In genomic region chr7:30065746-30066145, GRCh38 we compare ENCODE assay signal across 30 cellular contexts.
"Had no signal": no experiment of that assay in that cellular context is flagged by ENCODE, and none has a peak within 500 bp of the region (broad histone marks: within the 10 kb centered on the region; RNA-seq: fewer than 3 reads in every experiment).

No MANE protein-coding gene starts in this region.

- H3K27me3 ChIP-seq: adrenal gland, body of pancreas, cardiac muscle cell, colonic mucosa, esophagus squamous epithelium had no signal

- H3K27ac Mint-ChIP-seq: activated CD4-positive, alpha-beta memory T cell treated with anti-CD3 and anti-CD28 coated beads for 36 hours; activated CD4-positive, alpha-beta T cell treated with anti-CD3 and anti-CD28 coated beads for 36 hours; activated CD4-positive, alpha-beta T cell treated with anti-CD3 and anti-CD28 coated beads, Interleukin-2, amount 10 ng/mL, durations not matched to agents 24 days and 14 days; activated CD8-positive, alpha-beta memory T cell treated with anti-CD3 and anti-CD28 coated beads, Interleukin-2, amount 10 ng/mL, durations not matched to agents 7 days and 5 days; activated CD8-positive, alpha-beta T cell treated with anti-CD3 and anti-CD28 coated beads, Interleukin-2, amount 10 ng/mL, durations not matched to agents 7 days and 5 days; activated naive CD4-positive, alpha-beta T cell treated with anti-CD3 and anti-CD28 coated beads for 36 hours; activated naive CD4-positive, alpha-beta T cell treated with anti-CD3 and anti-CD28 coated beads, Interleukin-2, amount 50 U/mL, for 24 hours; activated naive CD8-positive, alpha-beta T cell treated with anti-CD3 and anti-CD28 coated beads for 36 hours; activated naive CD8-positive, alpha-beta T cell treated with anti-CD3 and anti-CD28 coated beads, Interleukin-2, amount 50 U/mL, for 24 hours; activated T-helper 1 cell treated with anti-CD3 and anti-CD28 coated beads, Interleukin-12 subunit alpha, Interleukin-12 subunit beta, Interleukin-2, Interleukin-4 antibody, amounts not matched to agents 30 ng/mL and 10 ng/mL and 1 ng/mL, durations not matched to agents 14 hours and 24 hours and 36 hours; activated T-helper 2 cell treated with anti-CD3 and anti-CD28 coated beads, Interferon-gamma antibody, Interleukin-2, Interleukin-4, amounts not matched to agents 10 μg/mL and 5 μg/mL and 100 μg/mL, durations not matched to agents 14 hours and 24 hours and 36 hours had no signal

- ATAC-seq: activated CD4-positive, alpha-beta T cell treated with anti-CD3 and anti-CD28 coated beads for 36 hours; activated CD8-positive, alpha-beta memory T cell treated with anti-CD3 and anti-CD28 coated beads, Interleukin-2, amount 10 ng/mL, durations not matched to agents 7 days and 5 days; activated CD8-positive, alpha-beta T cell treated with anti-CD3 and anti-CD28 coated beads, Interleukin-2, amount 10 ng/mL, durations not matched to agents 7 days and 5 days; activated naive CD8-positive, alpha-beta T cell treated with anti-CD3 and anti-CD28 coated beads, Interleukin-2, amount 50 U/mL, for 24 hours; body of pancreas had no signal

- H3K4me3 Mint-ChIP-seq: activated CD4-positive, alpha-beta memory T cell treated with anti-CD3 and anti-CD28 coated beads for 36 hours; activated CD4-positive, alpha-beta T cell treated with anti-CD3 and anti-CD28 coated beads for 36 hours; activated CD4-positive, alpha-beta T cell treated with anti-CD3 and anti-CD28 coated beads, Interleukin-2, amount 10 ng/mL, durations not matched to agents 24 days and 14 days; activated CD8-positive, alpha-beta memory T cell treated with anti-CD3 and anti-CD28 coated beads, Interleukin-2, amount 10 ng/mL, durations not matched to agents 7 days and 5 days; activated CD8-positive, alpha-beta T cell treated with anti-CD3 and anti-CD28 coated beads, Interleukin-2, amount 10 ng/mL, durations not matched to agents 7 days and 5 days; activated naive CD4-positive, alpha-beta T cell treated with anti-CD3 and anti-CD28 coated beads for 36 hours; activated naive CD4-positive, alpha-beta T cell treated with anti-CD3 and anti-CD28 coated beads, Interleukin-2, amount 50 U/mL, for 24 hours; activated naive CD8-positive, alpha-beta T cell treated with anti-CD3 and anti-CD28 coated beads for 36 hours; activated naive CD8-positive, alpha-beta T cell treated with anti-CD3 and anti-CD28 coated beads, Interleukin-2, amount 50 U/mL, for 24 hours; activated T-helper 1 cell treated with anti-CD3 and anti-CD28 coated beads, Interleukin-12 subunit alpha, Interleukin-12 subunit beta, Interleukin-2, Interleukin-4 antibody, amounts not matched to agents 30 ng/mL and 10 ng/mL and 1 ng/mL, durations not matched to agents 14 hours and 24 hours and 36 hours had no signal

- H3K4me1 ChIP-seq: adrenal gland, colonic mucosa had no signal

- H3K4me1 Mint-ChIP-seq: activated CD4-positive, alpha-beta T cell treated with anti-CD3 and anti-CD28 coated beads, Interleukin-2, amount 10 ng/mL, durations not matched to agents 24 days and 14 days; activated naive CD8-positive, alpha-beta T cell treated with anti-CD3 and anti-CD28 coated beads, Interleukin-2, amount 50 U/mL, for 24 hours had no signal

- DNase-seq: activated CD4-positive, alpha-beta memory T cell treated with anti-CD3 and anti-CD28 coated beads for 36 hours; activated CD4-positive, alpha-beta T cell treated with anti-CD3 and anti-CD28 coated beads for 36 hours; activated CD4-positive, alpha-beta T cell treated with anti-CD3 and anti-CD28 coated beads, Interleukin-2, amount 10 ng/mL, durations not matched to agents 24 days and 14 days; activated CD4-positive, CD25-positive, alpha-beta regulatory T cell; activated CD4-positive, CD25-positive, alpha-beta regulatory T cell treated with anti-CD3 and anti-CD28 coated beads, Interleukin-2, amount 50 U/mL, for 72 hours; activated CD8-positive, alpha-beta memory T cell treated with anti-CD3 and anti-CD28 coated beads, Interleukin-2, amount 10 ng/mL, durations not matched to agents 7 days and 5 days; activated CD8-positive, alpha-beta memory T cell treated with anti-CD3 and anti-CD28 coated beads, Interleukin-2, amount 50 U/mL, for 4 hours; activated CD8-positive, alpha-beta T cell treated with anti-CD3 and anti-CD28 coated beads, Interleukin-2, amount 10 ng/mL, durations not matched to agents 7 days and 5 days; activated effector memory CD4-positive, alpha-beta T cell treated with anti-CD3 and anti-CD28 coated beads, Interleukin-2, amount 50 U/mL, for 16 hours; activated naive CD4-positive, alpha-beta T cell treated with anti-CD3 and anti-CD28 coated beads for 36 hours; activated naive CD8-positive, alpha-beta T cell treated with anti-CD3 and anti-CD28 coated beads for 36 hours; activated naive CD8-positive, alpha-beta T cell treated with anti-CD3 and anti-CD28 coated beads, Interleukin-2, amount 50 U/mL, for 24 hours; activated T-cell treated with anti-CD3 and anti-CD28 coated beads, Interleukin-2, amount 50 U/mL, for 1 hour; activated T-cell treated with anti-CD3 and anti-CD28 coated beads, Interleukin-2, amount 50 U/mL, for 48 hours; adrenal gland; amygdala; aorta; body of pancreas; central memory CD4-positive, alpha-beta T cell; cerebellar nuclear complex; colonic mucosa; effector CD8-positive, alpha-beta T cell; erythroblast; esophagus squamous epithelium; head of caudate nucleus; T-helper 2 cell had no signal

- H3K36me3 Mint-ChIP-seq: activated CD8-positive, alpha-beta memory T cell treated with anti-CD3 and anti-CD28 coated beads, Interleukin-2, amount 10 ng/mL, durations not matched to agents 7 days and 5 days had no signal

- H3K36me3 ChIP-seq: colonic mucosa had no signal

- H3K27me3 Mint-ChIP-seq: activated CD4-positive, alpha-beta memory T cell treated with anti-CD3 and anti-CD28 coated beads for 36 hours; activated CD4-positive, alpha-beta T cell treated with anti-CD3 and anti-CD28 coated beads for 36 hours; activated CD4-positive, alpha-beta T cell treated with anti-CD3 and anti-CD28 coated beads, Interleukin-2, amount 10 ng/mL, durations not matched to agents 24 days and 14 days; activated CD8-positive, alpha-beta memory T cell treated with anti-CD3 and anti-CD28 coated beads, Interleukin-2, amount 10 ng/mL, durations not matched to agents 7 days and 5 days; activated naive CD4-positive, alpha-beta T cell treated with anti-CD3 and anti-CD28 coated beads, Interleukin-2, amount 50 U/mL, for 24 hours; activated naive CD8-positive, alpha-beta T cell treated with anti-CD3 and anti-CD28 coated beads for 36 hours; activated naive CD8-positive, alpha-beta T cell treated with anti-CD3 and anti-CD28 coated beads, Interleukin-2, amount 50 U/mL, for 24 hours had no signal

- H3K9me3 Mint-ChIP-seq: activated CD4-positive, alpha-beta memory T cell treated with anti-CD3 and anti-CD28 coated beads for 36 hours; activated CD4-positive, alpha-beta T cell treated with anti-CD3 and anti-CD28 coated beads, Interleukin-2, amount 10 ng/mL, durations not matched to agents 24 days and 14 days; activated naive CD4-positive, alpha-beta T cell treated with anti-CD3 and anti-CD28 coated beads for 36 hours; activated naive CD4-positive, alpha-beta T cell treated with anti-CD3 and anti-CD28 coated beads, Interleukin-2, amount 50 U/mL, for 24 hours; activated naive CD8-positive, alpha-beta T cell treated with anti-CD3 and anti-CD28 coated beads for 36 hours; activated naive CD8-positive, alpha-beta T cell treated with anti-CD3 and anti-CD28 coated beads, Interleukin-2, amount 50 U/mL, for 24 hours; activated T-helper 1 cell treated with anti-CD3 and anti-CD28 coated beads, Interleukin-12 subunit alpha, Interleukin-12 subunit beta, Interleukin-2, Interleukin-4 antibody, amounts not matched to agents 30 ng/mL and 10 ng/mL and 1 ng/mL, durations not matched to agents 14 hours and 24 hours and 36 hours; activated T-helper 2 cell treated with anti-CD3 and anti-CD28 coated beads, Interferon-gamma antibody, Interleukin-2, Interleukin-4, amounts not matched to agents 10 μg/mL and 5 μg/mL and 100 μg/mL, durations not matched to agents 14 hours and 24 hours and 36 hours had no signal

- H3K27ac ChIP-seq: adrenal gland, body of pancreas, cardiac muscle cell, colonic mucosa, esophagus squamous epithelium had no signal

- H3K4me3 ChIP-seq: adrenal gland, body of pancreas, cardiac muscle cell, colonic mucosa, esophagus squamous epithelium had no signal

- H3K9me3 ChIP-seq: adrenal gland, body of pancreas, colonic mucosa, esophagus squamous epithelium had no signal
